Comparison of ENCODE assay signal across 8 cellular contexts in the genomic region with DNA sequence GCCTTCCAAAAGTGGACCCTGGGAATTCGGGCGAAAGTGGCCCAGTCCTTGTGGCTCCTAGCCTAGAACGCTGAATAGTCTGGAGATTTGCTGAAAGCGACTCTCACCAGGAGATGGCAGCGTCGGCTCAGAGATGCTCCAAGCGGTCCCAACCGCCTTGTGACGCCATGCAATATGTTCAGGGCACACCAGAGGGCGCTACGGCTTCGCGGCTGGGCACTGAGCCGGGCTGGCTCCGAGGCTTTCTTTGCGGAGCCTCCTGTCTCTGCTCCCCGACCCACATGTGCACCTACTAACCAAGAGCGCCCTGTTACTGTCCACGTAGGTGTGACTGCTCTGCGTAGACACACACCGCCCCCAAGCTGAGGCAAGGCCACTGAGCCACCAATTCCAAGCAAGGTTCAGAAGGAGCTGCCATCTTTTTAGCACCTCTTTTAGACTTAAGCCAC. TPM values are rescaled to one million over a fixed set of nuclear protein-coding genes. Genes with fewer than 3 reads are reported as not detected.
DNase-seq lines count a peak whose midpoint lies in the region; ATAC-seq, FAIRE-seq and TF ChIP-seq lines count a peak whose summit lies in the region.

No MANE protein-coding gene starts in this region.

- peak; percentile 98 for ATAC-seq in omental fat pad (ENCODE audit: low FRiP score)

- H3K4me3 Mint-ChIP-seq in activated T-helper 2 cell treated with anti-CD3 and anti-CD28 coated beads, Interferon-gamma antibody, Interleukin-2, Interleukin-4, amounts not matched to agents 10 μg/mL and 5 μg/mL and 100 μg/mL, durations not matched to agents 14 hours and 24 hours and 36 hours (ENCODE audit: low read depth): peak overlapping the region; percentile 3

- H3K27me3 Mint-ChIP-seq in activated T-helper 2 cell treated with anti-CD3 and anti-CD28 coated beads, Interferon-gamma antibody, Interleukin-2, Interleukin-4, amounts not matched to agents 10 μg/mL and 5 μg/mL and 100 μg/mL, durations not matched to agents 14 hours and 24 hours and 36 hours (ENCODE audit: low read depth): peaks cover 8% of the 10 kb centered on the region

- 11% methylated on average over 7 of the region's 21 CpGs for WGBS in suprapubic skin

- no peak for TF ChIP-seq EP300 in suprapubic skin (IDR thresholded peaks at IDR 0.05)

- H3K36me3 ChIP-seq in suprapubic skin: no peaks in the 10 kb centered on the region

- peaks cover 9% of the 10 kb centered on the region for H3K27me3 ChIP-seq in suprapubic skin

- no peak overlapping the region for H3K27ac Mint-ChIP-seq in activated T-helper 2 cell treated with anti-CD3 and anti-CD28 coated beads, Interferon-gamma antibody, Interleukin-2, Interleukin-4, amounts not matched to agents 10 μg/mL and 5 μg/mL and 100 μg/mL, durations not matched to agents 14 hours and 24 hours and 36 hours

- TF ChIP-seq CTCF in LNCaP clone FGC (IDR thresholded peaks at IDR 0.05; ENCODE audit: control insufficient read depth, extremely low read depth, insufficient read depth) (peak; percentile 99), foreskin fibroblast (IDR thresholded peaks at IDR 0.05; ENCODE audit: low read depth, low read length) (peak; percentile 100), omental fat pad (IDR thresholded peaks at IDR 0.05) (peak in 2 of 3 donors; percentile 99), suprapubic skin (IDR thresholded peaks at IDR 0.05) (peak; percentile 99)

- no peak overlapping the region for H3K4me3 ChIP-seq in LNCaP clone FGC (ENCODE audit: low read depth, low read length)
- H3K4me3 ChIP-seq in foreskin fibroblast (ENCODE audit: low read depth in 1 of 2, low read length in 2 of 2): peak overlapping the region in 1 of 2 donors; percentile 29
- H3K4me3 ChIP-seq in suprapubic skin: peak overlapping the region; percentile 22

- H3K4me1 ChIP-seq in suprapubic skin: peaks cover 4% of the 10 kb centered on the region

- H3K27ac ChIP-seq in suprapubic skin: no peak overlapping the region

- peak; percentile 51 for DNase-seq in H54 (ENCODE audit: insufficient read length, low spot score)
- DNase-seq in LNCaP clone FGC (ENCODE audit: low read depth): peak; percentile 45
- DNase-seq in RPMI8226: peak; percentile 91
- peak; percentile 78 for DNase-seq in activated T-helper 2 cell treated with anti-CD3 and anti-CD28 coated beads, Interferon-gamma antibody, Interleukin-2, Interleukin-4, amounts not matched to agents 10 μg/mL and 5 μg/mL and 100 μg/mL, durations not matched to agents 14 hours and 24 hours and 36 hours (ENCODE audit: low spot score)
- peak; percentile 63 to 91 for DNase-seq in foreskin fibroblast
- DNase-seq in omental fat pad (ENCODE audit: low spot score): peak; percentile 66
- peak; percentile 89 to 90 for DNase-seq in suprapubic skin (ENCODE audit: low spot score in 2 of 2)

- no peaks in the 10 kb centered on the region for H3K36me3 Mint-ChIP-seq in activated T-helper 2 cell treated with anti-CD3 and anti-CD28 coated beads, Interferon-gamma antibody, Interleukin-2, Interleukin-4, amounts not matched to agents 10 μg/mL and 5 μg/mL and 100 μg/mL, durations not matched to agents 14 hours and 24 hours and 36 hours (ENCODE audit: low read depth)

- no peaks in the 10 kb centered on the region for H3K9me3 Mint-ChIP-seq in activated T-helper 2 cell treated with anti-CD3 and anti-CD28 coated beads, Interferon-gamma antibody, Interleukin-2, Interleukin-4, amounts not matched to agents 10 μg/mL and 5 μg/mL and 100 μg/mL, durations not matched to agents 14 hours and 24 hours and 36 hours

- peak; percentile 48 for FAIRE-seq in G401.6 (lab: Jason Lieb, UNC)
- peak; percentile 78 for FAIRE-seq in H54 (lab: Jason Lieb, UNC)

- intact Hi-C loops in activated T-helper 2 cell treated with anti-CD3 and anti-CD28 coated beads, Interferon-gamma antibody, Interleukin-2, Interleukin-4, amounts not matched to agents 10 μg/mL and 5 μg/mL and 100 μg/mL, durations not matched to agents 14 hours and 24 hours and 36 hours (cut with micrococcal nuclease): loop anchor here (1.0 kb wide), 2 partner anchors 140 to 348 kb away; no protein-coding TSS in a partner anchor

- TF ChIP-seq POLR2A in H54 (IDR thresholded peaks at IDR 0.05; ENCODE audit: low read depth, low read length) (no peak), suprapubic skin (IDR thresholded peaks at IDR 0.05) (no peak)

- peaks cover 8% of the 10 kb centered on the region for H3K4me1 Mint-ChIP-seq in activated T-helper 2 cell treated with anti-CD3 and anti-CD28 coated beads, Interferon-gamma antibody, Interleukin-2, Interleukin-4, amounts not matched to agents 10 μg/mL and 5 μg/mL and 100 μg/mL, durations not matched to agents 14 hours and 24 hours and 36 hours (ENCODE audit: low read depth)

- H3K9me3 ChIP-seq in suprapubic skin: no peaks in the 10 kb centered on the region

RNA-seq across cellular contexts. Expression of a gene that starts 36.9 kb away (rescaled TPM):
- total RNA-seq in activated T-helper 2 cell treated with anti-CD3 and anti-CD28 coated beads, Interferon-gamma antibody, Interleukin-2, Interleukin-4, amounts not matched to agents 10 μg/mL and 5 μg/mL and 100 μg/mL, durations not matched to agents 14 hours and 24 hours and 36 hours: 5.4 and 6.2 TPM in 2 replicates
- total RNA-seq in omental fat pad (under 1 TPM in 3 of 4 donors, not detected in 1; 0.56 to 0.84 (median 0.69) TPM), suprapubic skin (1 to 10 TPM in 1 of 4 donors, under 1 TPM in 1, not detected in 2; 0.85 to 2.3 TPM)

RNA-seq across cellular contexts. Expression of a gene that starts 45.1 kb away (rescaled TPM):
- 69.2 and 69.6 TPM in 2 replicates for total RNA-seq in activated T-helper 2 cell treated with anti-CD3 and anti-CD28 coated beads, Interferon-gamma antibody, Interleukin-2, Interleukin-4, amounts not matched to agents 10 μg/mL and 5 μg/mL and 100 μg/mL, durations not matched to agents 14 hours and 24 hours and 36 hours
- 10 to 100 TPM; 19.0 to 27.6 (median 25.2) TPM for total RNA-seq in omental fat pad
- 10 to 100 TPM; 20.8 to 27.1 (median 23.3) TPM for total RNA-seq in suprapubic skin
